In genomic region chr5:137415231-137415681, GRCh38 we compare ENCODE assay signal across 11 cellular contexts.
DNase-seq lines count a peak whose midpoint lies in the region; ATAC-seq, FAIRE-seq and TF ChIP-seq lines count a peak whose summit lies in the region.
"Had no signal": no experiment of that assay in that cellular context is flagged by ENCODE, and none has a peak within 500 bp of the region (broad histone marks: within the 10 kb centered on the region; RNA-seq: fewer than 3 reads in every experiment).

No MANE protein-coding gene starts in this region.

- WGBS in mammary epithelial cell (ENCODE audit: low coverage, missing lambda C conversion rate): 14% methylated on average over 2 of the region's 2 CpGs

- no peak for ATAC-seq in GM18505 (IDR thresholded peaks at IDR 0.05; ENCODE audit: unreplicated experiment)
- no peak for ATAC-seq in left ventricle myocardium superior
- ATAC-seq: activated CD8-positive, alpha-beta T cell treated with anti-CD3 and anti-CD28 coated beads, Interleukin-2, amount 10 ng/mL, durations not matched to agents 7 days and 5 days had no signal

- no peaks in the 10 kb centered on the region for H4K20me1 ChIP-seq in mammary epithelial cell (ENCODE audit: insufficient read depth, low read length)
- no peaks in the 10 kb centered on the region for H4K20me1 ChIP-seq in keratinocyte (ENCODE audit: control insufficient read depth, extremely low read depth, insufficient read depth, low read length)

- H3K9ac ChIP-seq in mammary epithelial cell (ENCODE audit: insufficient read depth, low read length): no peak overlapping the region
- H3K9ac ChIP-seq in keratinocyte (ENCODE audit: control insufficient read depth, extremely low read depth, insufficient read depth, low read length): no peak overlapping the region

- H2AFZ ChIP-seq in mammary epithelial cell (ENCODE audit: low read depth, low read length) (peak overlapping the region; percentile 74), keratinocyte (ENCODE audit: control insufficient read depth, low read length) (peak overlapping the region; percentile 85)

- H3K79me2 ChIP-seq in mammary epithelial cell (ENCODE audit: insufficient read depth, low read length): no peaks in the 10 kb centered on the region
- H3K79me2 ChIP-seq in keratinocyte (ENCODE audit: control insufficient read depth, insufficient read depth, low read length): no peaks in the 10 kb centered on the region

- no peak for FAIRE-seq in keratinocyte (lab: Jason Lieb, UNC)

- peak overlapping the region; percentile 28 for H3K27ac ChIP-seq in mammary epithelial cell (ENCODE audit: insufficient read depth, low read depth, low read length)
- H3K27ac ChIP-seq in keratinocyte (ENCODE audit: control insufficient read depth, insufficient read depth, low read length): no peak overlapping the region

- CTCF ChIA-PET in mammary epithelial cell (lab: Charles Lee; ENCODE audit: low non-redundant PET): no interaction called here

- no peak for TF ChIP-seq POLR2A in GM18505 (IDR thresholded peaks at IDR 0.05; ENCODE audit: borderline replicate concordance, extremely low read depth, insufficient read depth, insufficient read length)

- no peak overlapping the region for H3K4me3 ChIP-seq in mammary epithelial cell (replicated peaks in 1 of 3; ENCODE audit: insufficient read depth in 1 of 3, low read depth in 2 of 3, low read length in 3 of 3)
- no peak overlapping the region for H3K4me3 ChIP-seq in keratinocyte (ENCODE audit: control insufficient read depth in 2 of 3, extremely low read depth in 1 of 3, insufficient read depth in 2 of 3, low read depth in 1 of 3, low read length in 3 of 3)

- in situ Hi-C loops in mammary epithelial cell (cut with MboI; ENCODE audit: low sequenced_read_pairs in 2 of 2): no loop called here

- TF ChIP-seq CTCF in mammary epithelial cell (conservative IDR thresholded peaks at IDR 0.05 in 1 of 2, IDR thresholded peaks at IDR 0.05 in 1 of 2; ENCODE audit: extremely low read depth in 1 of 2, insufficient read depth in 1 of 2, low read depth in 1 of 2, low read length in 2 of 2) (no peak), keratinocyte (optimal IDR thresholded peaks at IDR 0.05 in 1 of 3, IDR thresholded peaks at IDR 0.05 in 1 of 3, conservative IDR thresholded peaks at IDR 0.05 in 1 of 3; ENCODE audit: extremely low read depth in 1 of 3, insufficient read depth in 2 of 3, low read length in 3 of 3) (no peak)

- H3K27me3 ChIP-seq in mammary epithelial cell (ENCODE audit: insufficient read depth, low read length) (no peaks in the 10 kb centered on the region), keratinocyte (ENCODE audit: control insufficient read depth, extremely low read depth, insufficient read depth, low read length) (no peaks in the 10 kb centered on the region)

- H3K4me2 ChIP-seq in mammary epithelial cell (ENCODE audit: insufficient read depth, low read depth, low read length): peak overlapping the region; percentile 60
- H3K4me2 ChIP-seq in keratinocyte (ENCODE audit: control insufficient read depth, extremely low read depth, insufficient read depth, low read depth, low read length): peak overlapping the region; percentile 43

- H3K9me1 ChIP-seq in keratinocyte (ENCODE audit: control insufficient read depth, extremely low read depth, insufficient read depth, low read length): no peaks in the 10 kb centered on the region

- peaks cover 15% of the 10 kb centered on the region for H3K4me1 ChIP-seq in mammary epithelial cell (ENCODE audit: insufficient read depth, low read length)
- peaks cover 6% of the 10 kb centered on the region for H3K4me1 ChIP-seq in keratinocyte (ENCODE audit: control insufficient read depth, extremely low read depth, insufficient read depth, low read length)

- DNase-seq in AG08395 (ENCODE audit: low spot score): peak; percentile 74
- DNase-seq in HS-5 (ENCODE audit: low read depth): peak; percentile 89
- DNase-seq in mammary epithelial cell: peak; percentile 75
- no peak for DNase-seq in keratinocyte (ENCODE audit: low read depth, low spot score)
- no peak for DNase-seq in SIG-M5 treated with dmso at 0.1 percent for 504 hours (lab: John Stamatoyannopoulos, UW; ENCODE audit: unreplicated experiment)
- no peak for DNase-seq in left ventricle myocardium superior
- no peak for DNase-seq in GM19240 (ENCODE audit: insufficient read length, low spot score)
- DNase-seq: activated CD8-positive, alpha-beta T cell treated with anti-CD3 and anti-CD28 coated beads, Interleukin-2, amount 10 ng/mL, durations not matched to agents 7 days and 5 days; activated naive CD4-positive, alpha-beta T cell treated with anti-CD3 and anti-CD28 coated beads, Interleukin-2, amount 50 U/mL, for 16 hours; NCI-H2227 treated with DMSO at 0.1 percent for 48 hours had no signal

- dilution Hi-C loops in mammary epithelial cell (cut with HindIII; ENCODE audit: low sequenced_read_pairs): no loop called here
- dilution Hi-C loops in keratinocyte (cut with MboI; ENCODE audit: extremely low pct_ligation_motif_present, low sequenced_read_pairs): no loop called here

- BruUV-seq in mammary epithelial cell (replicated peaks; lab: Mats Ljungman, UMichigan): no TSS peak

- intact Hi-C loops in mammary epithelial cell (cut with micrococcal nuclease): no loop called here
- intact Hi-C loops in left ventricle myocardium superior (cut with micrococcal nuclease): no loop called here

- H3K36me3 ChIP-seq in mammary epithelial cell (ENCODE audit: insufficient read depth, low read length) (no peaks in the 10 kb centered on the region), keratinocyte (ENCODE audit: control insufficient read depth in 2 of 2, extremely low read depth in 1 of 2, insufficient read depth in 2 of 2, low read length in 2 of 2) (no peaks in the 10 kb centered on the region)

- H3K9me3 ChIP-seq in mammary epithelial cell (replicated peaks; ENCODE audit: insufficient read depth, low read length) (no peaks in the 10 kb centered on the region), keratinocyte (ENCODE audit: control insufficient read depth, low read depth, low read length) (no peaks in the 10 kb centered on the region)

Comparison
In these comparisons a context has a peak if more than half of its experiments do, and no peak if none do; other contexts are left out.
1. DNase-seq: peak in AG08395 (single experiment), HS-5 (single experiment) and mammary epithelial cell (single experiment); none in keratinocyte (single experiment), SIG-M5 treated with dmso at 0.1 percent for 504 hours (single experiment), left ventricle myocardium superior (single experiment) and GM19240 (single experiment).